Comparison of ENCODE assay signal across 12 cellular contexts in the genomic region with DNA sequence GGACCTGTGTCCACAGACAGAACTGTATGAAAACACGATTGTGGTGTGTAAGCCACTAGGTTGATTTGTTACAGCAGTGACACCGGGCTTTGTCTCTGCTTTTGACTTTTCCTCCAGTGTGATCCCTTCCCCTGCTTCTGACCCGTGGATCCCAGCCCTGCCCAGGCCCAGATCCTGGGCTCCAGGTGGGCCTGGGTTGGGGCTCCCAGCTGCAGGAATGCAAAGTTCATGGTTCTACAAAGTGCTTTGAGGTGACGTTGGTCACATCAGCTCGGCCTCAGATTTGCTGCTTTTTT. TPM values are rescaled to one million over a fixed set of nuclear protein-coding genes. Genes with fewer than 3 reads are reported as not detected.
DNase-seq lines count a peak whose midpoint lies in the region; ATAC-seq, FAIRE-seq and TF ChIP-seq lines count a peak whose summit lies in the region.
"Had no signal": no experiment of that assay in that cellular context is flagged by ENCODE, and none has a peak within 500 bp of the region (broad histone marks: within the 10 kb centered on the region; RNA-seq: fewer than 3 reads in every experiment).

No MANE protein-coding gene starts in this region.

- no peaks in the 10 kb centered on the region for H3K9me3 ChIP-seq in kidney (ENCODE audit: control insufficient read depth in 1 of 2, low read length in 2 of 2)
- H3K9me3 ChIP-seq: mucosa of descending colon had no signal

- intact Hi-C loops in kidney (cut with DNase I) = no loop called here

- no peaks in the 10 kb centered on the region for H3K36me3 ChIP-seq in kidney (ENCODE audit: control insufficient read depth in 1 of 2, insufficient read depth in 2 of 2, low read length in 2 of 2)

- peak overlapping the region; percentile 86 for H3K4me3 Mint-ChIP-seq in activated CD4-positive, alpha-beta T cell treated with anti-CD3 and anti-CD28 coated beads, Interleukin-2, amount 10 ng/mL, durations not matched to agents 7 days and 5 days
- peak overlapping the region; percentile 79 for H3K4me3 Mint-ChIP-seq in activated CD4-positive, alpha-beta memory T cell treated with anti-CD3 and anti-CD28 coated beads, Interleukin-2, amount 10 ng/mL, durations not matched to agents 7 days and 5 days
- peak overlapping the region; percentile 96 for H3K4me3 Mint-ChIP-seq in stimulated activated effector memory CD8-positive, alpha-beta T cell treated with anti-CD3 and anti-CD28 coated beads, Interleukin-12 subunit alpha, Interleukin-12 subunit beta, amount 100 ng/mL, for 72 hours

- POLR2A ChIA-PET in activated CD4-positive, alpha-beta T cell treated with anti-CD3 and anti-CD28 coated beads, Interleukin-2, amount 10 ng/mL, durations not matched to agents 7 days and 5 days (lab: Charles Lee) = interaction anchor here (1.0 to 1.2 kb wide), 2 partner anchors 11 to 28 kb away, joined by 3 read pairs; no protein-coding TSS in a partner anchor
- POLR2A ChIA-PET in activated CD4-positive, alpha-beta memory T cell treated with anti-CD3 and anti-CD28 coated beads, Interleukin-2, amount 10 ng/mL, durations not matched to agents 7 days and 5 days (lab: Charles Lee) = interaction anchor here (0.6 to 6.6 kb wide), 8 partner anchors 17 to 360 kb away, joined by 3 to 109 read pairs (median 4); a partner anchor contains a TSS

- peaks cover 84% of the 10 kb centered on the region for H3K4me1 Mint-ChIP-seq in activated CD4-positive, alpha-beta T cell treated with anti-CD3 and anti-CD28 coated beads, Interleukin-2, amount 10 ng/mL, durations not matched to agents 7 days and 5 days
- peaks cover 57% of the 10 kb centered on the region for H3K4me1 Mint-ChIP-seq in activated CD4-positive, alpha-beta memory T cell treated with anti-CD3 and anti-CD28 coated beads, Interleukin-2, amount 10 ng/mL, durations not matched to agents 7 days and 5 days
- H3K4me1 Mint-ChIP-seq in stimulated activated effector memory CD8-positive, alpha-beta T cell treated with anti-CD3 and anti-CD28 coated beads, Interleukin-12 subunit alpha, Interleukin-12 subunit beta, amount 100 ng/mL, for 72 hours = peaks cover 90% of the 10 kb centered on the region

- DNase-seq in activated CD4-positive, alpha-beta T cell treated with anti-CD3 and anti-CD28 coated beads, Interleukin-2, amount 10 ng/mL, durations not matched to agents 7 days and 5 days = peak; percentile 21
- no peak for DNase-seq in activated CD4-positive, alpha-beta T cell treated with anti-CD3 and anti-CD28 coated beads for 4 hours
- DNase-seq in activated CD4-positive, alpha-beta memory T cell treated with anti-CD3 and anti-CD28 coated beads, Interleukin-2, amount 10 ng/mL, durations not matched to agents 7 days and 5 days = no peak
- DNase-seq in kidney (no peak), HuH-7 (ENCODE audit: low spot score) (no peak), caudate nucleus (lab: John Stamatoyannopoulos, UW) (no peak)
- DNase-seq in stimulated activated effector memory CD8-positive, alpha-beta T cell treated with anti-CD3 and anti-CD28 coated beads, Interleukin-12 subunit alpha, Interleukin-12 subunit beta, amount 100 ng/mL, for 72 hours (ENCODE audit: low spot score in 2 of 2) = peak in 1 of 2 donors; percentile 57
- DNase-seq: head of caudate nucleus, NCI-H446 treated with DMSO at 0.1 percent for 48 hours had no signal

- no peaks in the 10 kb centered on the region for H3K27me3 Mint-ChIP-seq in activated CD4-positive, alpha-beta T cell treated with anti-CD3 and anti-CD28 coated beads, Interleukin-2, amount 10 ng/mL, durations not matched to agents 7 days and 5 days
- H3K27me3 Mint-ChIP-seq in activated CD4-positive, alpha-beta memory T cell treated with anti-CD3 and anti-CD28 coated beads, Interleukin-2, amount 10 ng/mL, durations not matched to agents 7 days and 5 days = no peaks in the 10 kb centered on the region

- H3K4me3 ChIP-seq in kidney (ENCODE audit: low read length in 2 of 2) = no peak overlapping the region
- H3K4me3 ChIP-seq: mucosa of descending colon had no signal

- no peak for TF ChIP-seq CTCF in kidney (IDR thresholded peaks at IDR 0.05; ENCODE audit: borderline replicate concordance, extremely low read depth, insufficient read depth)

- no peak for FAIRE-seq in kidney (lab: Jason Lieb, UNC)

- no peaks in the 10 kb centered on the region for H3K9me3 Mint-ChIP-seq in activated CD4-positive, alpha-beta T cell treated with anti-CD3 and anti-CD28 coated beads, Interleukin-2, amount 10 ng/mL, durations not matched to agents 7 days and 5 days
- H3K9me3 Mint-ChIP-seq in activated CD4-positive, alpha-beta memory T cell treated with anti-CD3 and anti-CD28 coated beads, Interleukin-2, amount 10 ng/mL, durations not matched to agents 7 days and 5 days = no peaks in the 10 kb centered on the region
- no peaks in the 10 kb centered on the region for H3K9me3 Mint-ChIP-seq in stimulated activated effector memory CD8-positive, alpha-beta T cell treated with anti-CD3 and anti-CD28 coated beads, Interleukin-12 subunit alpha, Interleukin-12 subunit beta, amount 100 ng/mL, for 72 hours

- ATAC-seq in stimulated activated effector memory CD8-positive, alpha-beta T cell treated with anti-CD3 and anti-CD28 coated beads, Interleukin-12 subunit alpha, Interleukin-12 subunit beta, amount 100 ng/mL, for 72 hours = no peak
- ATAC-seq in GM21367 (IDR thresholded peaks at IDR 0.05; ENCODE audit: unreplicated experiment) = no peak

- peak overlapping the region; percentile 96 for H3K27ac Mint-ChIP-seq in activated CD4-positive, alpha-beta T cell treated with anti-CD3 and anti-CD28 coated beads, Interleukin-2, amount 10 ng/mL, durations not matched to agents 7 days and 5 days
- peak overlapping the region; percentile 83 for H3K27ac Mint-ChIP-seq in activated CD4-positive, alpha-beta memory T cell treated with anti-CD3 and anti-CD28 coated beads, Interleukin-2, amount 10 ng/mL, durations not matched to agents 7 days and 5 days
- H3K27ac Mint-ChIP-seq in stimulated activated effector memory CD8-positive, alpha-beta T cell treated with anti-CD3 and anti-CD28 coated beads, Interleukin-12 subunit alpha, Interleukin-12 subunit beta, amount 100 ng/mL, for 72 hours = peak overlapping the region; percentile 98

- H3K27ac ChIP-seq in kidney (ENCODE audit: low read depth in 2 of 2, low read length in 2 of 2) (peak overlapping the region; percentile 11 to 13), caudate nucleus (ENCODE audit: low read depth, low read length) (no peak overlapping the region)
- H3K27ac ChIP-seq: KMS-11 had no signal

- peaks cover 52 to 56% of the 10 kb centered on the region in 2 donors for H3K4me1 ChIP-seq in kidney (ENCODE audit: control insufficient read depth in 1 of 2, insufficient read depth in 1 of 2, low read depth in 1 of 2, low read length in 2 of 2)

- H3K36me3 Mint-ChIP-seq in activated CD4-positive, alpha-beta T cell treated with anti-CD3 and anti-CD28 coated beads, Interleukin-2, amount 10 ng/mL, durations not matched to agents 7 days and 5 days (ENCODE audit: low read depth) = peaks cover 12% of the 10 kb centered on the region
- H3K36me3 Mint-ChIP-seq in activated CD4-positive, alpha-beta memory T cell treated with anti-CD3 and anti-CD28 coated beads, Interleukin-2, amount 10 ng/mL, durations not matched to agents 7 days and 5 days (ENCODE audit: low read depth) = peaks cover 16% of the 10 kb centered on the region
- peaks cover 30% of the 10 kb centered on the region for H3K36me3 Mint-ChIP-seq in stimulated activated effector memory CD8-positive, alpha-beta T cell treated with anti-CD3 and anti-CD28 coated beads, Interleukin-12 subunit alpha, Interleukin-12 subunit beta, amount 100 ng/mL, for 72 hours

- CTCF ChIA-PET in activated CD4-positive, alpha-beta T cell treated with anti-CD3 and anti-CD28 coated beads, Interleukin-2, amount 10 ng/mL, durations not matched to agents 7 days and 5 days (lab: Charles Lee) = interaction anchor here (0.6 to 2.7 kb wide), 7 partner anchors 11 to 348 kb away, joined by 3 to 9 read pairs (median 4); no protein-coding TSS in a partner anchor
- CTCF ChIA-PET in activated CD4-positive, alpha-beta memory T cell treated with anti-CD3 and anti-CD28 coated beads, Interleukin-2, amount 10 ng/mL, durations not matched to agents 7 days and 5 days (lab: Charles Lee) = interaction anchor here (1.0 to 5.9 kb wide), 6 partner anchors 24 to 106 kb away, joined by 3 to 43 read pairs (median 4); a partner anchor contains a TSS

- peak overlapping the region in 1 of 2 donors; percentile 31 for H3K9ac ChIP-seq in kidney (ENCODE audit: low read length in 2 of 2)
- H3K9ac ChIP-seq: KMS-11 had no signal

RNA-seq across cellular contexts. Expression of a gene that starts 26.8 kb away (rescaled TPM):
- total RNA-seq in activated CD4-positive, alpha-beta T cell treated with anti-CD3 and anti-CD28 coated beads, Interleukin-2, amount 10 ng/mL, durations not matched to agents 7 days and 5 days = 10 to 100 TPM; 61.6 to 63.6 TPM
- 10 to 100 TPM; 70.0 to 71.4 TPM for total RNA-seq in activated CD4-positive, alpha-beta memory T cell treated with anti-CD3 and anti-CD28 coated beads, Interleukin-2, amount 10 ng/mL, durations not matched to agents 7 days and 5 days
- total RNA-seq in kidney = 47.3 TPM
- polyA plus RNA-seq in kidney (ENCODE audit: insufficient read depth, low read depth, low replicate concordance) = 121 TPM
